ENCODE assay signal across 8 cellular contexts in genomic region chr2:233419626-233420431, GRCh38.
DNase-seq lines count a peak whose midpoint lies in the region; ATAC-seq lines count a peak whose summit lies in the region.

No MANE protein-coding gene starts in this region.

- H3K27ac Mint-ChIP-seq in activated T-helper 2 cell treated with anti-CD3 and anti-CD28 coated beads, Interferon-gamma antibody, Interleukin-2, Interleukin-4, amounts not matched to agents 10 μg/mL and 5 μg/mL and 100 μg/mL, durations not matched to agents 14 hours and 24 hours and 36 hours = peak overlapping the region; percentile 71
- peak overlapping the region; percentile 92 for H3K27ac Mint-ChIP-seq in memory B cell

- no peaks in the 10 kb centered on the region for H3K9me3 Mint-ChIP-seq in activated T-helper 2 cell treated with anti-CD3 and anti-CD28 coated beads, Interferon-gamma antibody, Interleukin-2, Interleukin-4, amounts not matched to agents 10 μg/mL and 5 μg/mL and 100 μg/mL, durations not matched to agents 14 hours and 24 hours and 36 hours
- H3K9me3 Mint-ChIP-seq in memory B cell = no peaks in the 10 kb centered on the region

- peak overlapping the region in 5 of 10 experiments; percentile 13 to 51 (median 47); a peak in 4 of 20 replicates for H3K4me3 ChIP-seq in BLaER1 treated with 17β-estradiol and CSF1 and Interleukin-3, amounts not matched to agents 10 nM and 100 nM

- H3K27me3 ChIP-seq in BLaER1 treated with 17β-estradiol and CSF1 and Interleukin-3, amounts not matched to agents 10 nM and 100 nM = no peaks in the 10 kb centered on the region

- H3K27me3 Mint-ChIP-seq in activated T-helper 2 cell treated with anti-CD3 and anti-CD28 coated beads, Interferon-gamma antibody, Interleukin-2, Interleukin-4, amounts not matched to agents 10 μg/mL and 5 μg/mL and 100 μg/mL, durations not matched to agents 14 hours and 24 hours and 36 hours (ENCODE audit: low read depth) = no peaks in the 10 kb centered on the region
- H3K27me3 Mint-ChIP-seq in memory B cell = no peaks in the 10 kb centered on the region

- H4K20me1 ChIP-seq in BLaER1 treated with 17β-estradiol and CSF1 and Interleukin-3, amounts not matched to agents 10 nM and 100 nM = peaks cover 56 to 100% (median 100%) of the 10 kb centered on the region in 11 experiments; a peak in 21 of 22 replicates

- H3K4me2 ChIP-seq in BLaER1 treated with 17β-estradiol and CSF1 and Interleukin-3, amounts not matched to agents 10 nM and 100 nM = peak overlapping the region; percentile 81 to 97 (median 92)

- H3K36me3 Mint-ChIP-seq in activated T-helper 2 cell treated with anti-CD3 and anti-CD28 coated beads, Interferon-gamma antibody, Interleukin-2, Interleukin-4, amounts not matched to agents 10 μg/mL and 5 μg/mL and 100 μg/mL, durations not matched to agents 14 hours and 24 hours and 36 hours (ENCODE audit: low read depth) = peaks cover 38% of the 10 kb centered on the region
- peaks cover 8% of the 10 kb centered on the region for H3K36me3 Mint-ChIP-seq in memory B cell

- H3K4me1 ChIP-seq in BLaER1 treated with 17β-estradiol and CSF1 and Interleukin-3, amounts not matched to agents 10 nM and 100 nM = peaks cover 73 to 100% (median 100%) of the 10 kb centered on the region in 10 experiments

- peaks cover 23 to 93% (median 69%) of the 10 kb centered on the region in 11 experiments for H3K36me3 ChIP-seq in BLaER1 treated with 17β-estradiol and CSF1 and Interleukin-3, amounts not matched to agents 10 nM and 100 nM

- peaks cover 78% of the 10 kb centered on the region for H3K4me1 Mint-ChIP-seq in activated T-helper 2 cell treated with anti-CD3 and anti-CD28 coated beads, Interferon-gamma antibody, Interleukin-2, Interleukin-4, amounts not matched to agents 10 μg/mL and 5 μg/mL and 100 μg/mL, durations not matched to agents 14 hours and 24 hours and 36 hours (ENCODE audit: low read depth)
- H3K4me1 Mint-ChIP-seq in memory B cell = peaks cover 76% of the 10 kb centered on the region

- H3K9me3 ChIP-seq in BLaER1 treated with 17β-estradiol and CSF1 and Interleukin-3, amounts not matched to agents 10 nM and 100 nM (replicated peaks in 1 of 11) = peaks cover 0 to 14% (median 0%) of the 10 kb centered on the region in 11 experiments; a peak in 4 of 22 replicates

- H3K9ac ChIP-seq in BLaER1 treated with 17β-estradiol and CSF1 and Interleukin-3, amounts not matched to agents 10 nM and 100 nM = peak overlapping the region in 9 of 11 experiments; percentile 12 to 68 (median 50); a peak in 15 of 22 replicates

- ATAC-seq in HG02852 (IDR thresholded peaks at IDR 0.05; ENCODE audit: unreplicated experiment) (peak; percentile 45), memory B cell (ENCODE audit: low read depth) (no peak), sciatic nerve (no peak)

- peak overlapping the region in 10 of 11 experiments; percentile 4 to 75 (median 66); a peak in 18 of 22 replicates for H3K27ac ChIP-seq in BLaER1 treated with 17β-estradiol and CSF1 and Interleukin-3, amounts not matched to agents 10 nM and 100 nM

- peak overlapping the region; percentile 72 for H3K4me3 Mint-ChIP-seq in activated T-helper 2 cell treated with anti-CD3 and anti-CD28 coated beads, Interferon-gamma antibody, Interleukin-2, Interleukin-4, amounts not matched to agents 10 μg/mL and 5 μg/mL and 100 μg/mL, durations not matched to agents 14 hours and 24 hours and 36 hours (ENCODE audit: low read depth)
- peak overlapping the region; percentile 86 for H3K4me3 Mint-ChIP-seq in memory B cell

- intact Hi-C loops in activated T-helper 2 cell treated with anti-CD3 and anti-CD28 coated beads, Interferon-gamma antibody, Interleukin-2, Interleukin-4, amounts not matched to agents 10 μg/mL and 5 μg/mL and 100 μg/mL, durations not matched to agents 14 hours and 24 hours and 36 hours (cut with micrococcal nuclease) = loop anchor here (5.0 to 10.0 kb wide), 2 partner anchors 63 to 145 kb away; no protein-coding TSS in a partner anchor
- intact Hi-C loops in sciatic nerve (cut with DNase I) = no loop called here

- peak; percentile 38 for DNase-seq in activated T-helper 2 cell treated with anti-CD3 and anti-CD28 coated beads, Interferon-gamma antibody, Interleukin-2, Interleukin-4, amounts not matched to agents 10 μg/mL and 5 μg/mL and 100 μg/mL, durations not matched to agents 14 hours and 24 hours and 36 hours (ENCODE audit: low spot score)
- DNase-seq in memory B cell (ENCODE audit: low spot score in 2 of 2) (no peak), 8988T (no peak), NCI-H2081 (lab: John Stamatoyannopoulos, UW) (no peak), sciatic nerve (ENCODE audit: low spot score) (no peak), NCI-H82 treated with DMSO at 0.1 percent for 48 hours (lab: John Stamatoyannopoulos, UW; ENCODE audit: unreplicated experiment) (no peak)
